In the genomic region with DNA sequence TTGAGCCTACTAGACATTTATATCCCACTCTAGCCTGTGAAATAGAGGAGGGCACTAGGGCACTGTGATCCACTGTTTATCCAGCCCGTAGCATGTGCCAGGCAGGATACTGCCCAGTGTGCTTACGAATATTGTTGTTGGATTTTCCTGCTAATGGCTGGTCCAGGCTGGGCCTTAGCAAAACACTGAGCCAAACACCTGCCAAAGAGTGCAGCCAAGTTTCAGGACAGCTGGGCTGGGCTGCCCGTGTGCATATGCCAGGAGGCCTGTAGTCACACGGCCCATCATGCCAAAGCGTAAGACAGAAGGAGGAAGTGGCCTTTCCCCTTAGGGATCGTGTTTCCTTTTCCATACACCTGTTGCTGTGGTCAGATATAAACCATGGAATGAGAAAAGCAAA, we compare ENCODE assay signal across 14 cellular contexts. TPM values are rescaled to one million over a fixed set of nuclear protein-coding genes. Genes with fewer than 3 reads are reported as not detected.
DNase-seq lines count a peak whose midpoint lies in the region; FAIRE-seq and TF ChIP-seq lines count a peak whose summit lies in the region.
"Had no signal": no experiment of that assay in that cellular context is flagged by ENCODE, and none has a peak within 500 bp of the region (broad histone marks: within the 10 kb centered on the region; RNA-seq: fewer than 3 reads in every experiment).

No MANE protein-coding gene starts in this region.

- H4K20me1 ChIP-seq in H1 (replicated peaks in 1 of 2; ENCODE audit: control insufficient read depth in 1 of 2, insufficient read depth in 2 of 2, low read length in 2 of 2) = peaks cover 0 to 7% of the 10 kb centered on the region in 2 experiments

- H2BK120ac ChIP-seq in H1 (replicated peaks; ENCODE audit: low read depth, low read length) (no peak overlapping the region), neuronal stem cell (ENCODE audit: low read depth, low read length) (no peak overlapping the region)

- no peak overlapping the region for H3K23ac ChIP-seq in H1 (ENCODE audit: insufficient read length)
- no peak overlapping the region for H3K23ac ChIP-seq in neuronal stem cell (ENCODE audit: low read depth, low read length, poor library complexity)

- no peak for FAIRE-seq in H1 (lab: Jason Lieb, UNC)
- FAIRE-seq: islet of Langerhans, K562 had no signal

- no peaks in the 10 kb centered on the region for H3K23me2 ChIP-seq in H1 (ENCODE audit: low read depth, low read length)

- TF ChIP-seq RAD21 in H1 (IDR thresholded peaks at IDR 0.05 in 1 of 2, conservative IDR thresholded peaks at IDR 0.05 in 1 of 2; ENCODE audit: low read depth in 2 of 2, low read length in 2 of 2) = no peak

- TF ChIP-seq POLR2A in H1 (IDR thresholded peaks at IDR 0.05; ENCODE audit: control extremely low read depth in 1 of 2, low read depth in 2 of 2, low read length in 2 of 2) = no peak

- peak overlapping the region; percentile 37 for H4K91ac ChIP-seq in H1 (replicated peaks; ENCODE audit: insufficient read length, low read length)
- H4K91ac ChIP-seq in neuronal stem cell (ENCODE audit: low read depth, low read length, poor library complexity) = no peak overlapping the region

- no peaks in the 10 kb centered on the region for H3K79me2 ChIP-seq in H1 (ENCODE audit: control insufficient read depth in 1 of 2, insufficient read depth in 2 of 2, low read length in 2 of 2)

- H3K9ac ChIP-seq in H1 (replicated peaks in 1 of 4; ENCODE audit: extremely low read depth in 1 of 4, low read depth in 3 of 4, low read length in 3 of 4) (no peak overlapping the region), muscle layer of colon (ENCODE audit: low read length) (no peak overlapping the region), neuronal stem cell (ENCODE audit: low read depth, low read length, poor library complexity) (no peak overlapping the region)

- H2BK15ac ChIP-seq in H1 (ENCODE audit: low read length) = no peak overlapping the region
- no peak overlapping the region for H2BK15ac ChIP-seq in neuronal stem cell (ENCODE audit: low read length)

- POLR2A ChIA-PET in H1 (lab: Charles Lee; ENCODE audit: partially characterized antibody) = no interaction called here

- H4K8ac ChIP-seq in H1 (ENCODE audit: extremely low read depth, insufficient read depth, low read length) (no peak overlapping the region), neuronal stem cell (ENCODE audit: low read depth, low read length) (no peak overlapping the region)

- H3K4me1 ChIP-seq in H1 (replicated peaks in 1 of 4; ENCODE audit: control insufficient read depth in 3 of 4, insufficient read depth in 4 of 4, low read length in 3 of 4) (peaks cover 0 to 3% (median 0%) of the 10 kb centered on the region in 4 experiments; a peak in 2 of 7 replicates), muscle layer of colon (ENCODE audit: insufficient read depth, low read length) (peaks cover 23% of the 10 kb centered on the region), neuronal stem cell (ENCODE audit: control insufficient read depth in 2 of 2, insufficient read depth in 1 of 2, low read depth in 1 of 2, low read length in 2 of 2) (peaks cover 0 to 4% of the 10 kb centered on the region in 2 donors)

- no peak overlapping the region for H4K5ac ChIP-seq in H1 (ENCODE audit: insufficient read length, low read depth, low read length)

- H3K79me1 ChIP-seq in H1 (ENCODE audit: low read depth, low read length) = no peaks in the 10 kb centered on the region
- H3K79me1 ChIP-seq in neuronal stem cell (ENCODE audit: low read depth, low read length) = no peaks in the 10 kb centered on the region

- H2BK12ac ChIP-seq in H1 (ENCODE audit: low read depth, low read length) = no peak overlapping the region
- H2BK12ac ChIP-seq in neuronal stem cell (ENCODE audit: low read length) = no peak overlapping the region

- H2AK5ac ChIP-seq in H1 (ENCODE audit: low read depth, low read length) (no peak overlapping the region), neuronal stem cell (ENCODE audit: low read depth, low read length) (no peak overlapping the region)

- H3K4ac ChIP-seq in H1 (replicated peaks; ENCODE audit: insufficient read length, low read depth, low read length) (no peak overlapping the region), neuronal stem cell (ENCODE audit: low read length) (no peak overlapping the region)

- H3K14ac ChIP-seq in H1 (ENCODE audit: insufficient read length) (no peak overlapping the region), neuronal stem cell (ENCODE audit: low read length) (no peak overlapping the region)

- no peak overlapping the region for H3K27ac ChIP-seq in H1 (ENCODE audit: low read depth, low read length)
- peak overlapping the region; percentile 63 for H3K27ac ChIP-seq in muscle layer of colon (ENCODE audit: low read depth, low read length)
- H3K27ac ChIP-seq in neuronal stem cell (replicated peaks; ENCODE audit: low read length) = no peak overlapping the region

- no peak for TF ChIP-seq EP300 in H1 (IDR thresholded peaks at IDR 0.05; ENCODE audit: borderline replicate concordance in 1 of 2, low read depth in 2 of 2, low read length in 2 of 2)

- no peak overlapping the region for H3K4me2 ChIP-seq in H1 (ENCODE audit: insufficient read depth in 1 of 2, low read depth in 2 of 2, low read length in 2 of 2)
- H3K4me2 ChIP-seq in neuronal stem cell (ENCODE audit: insufficient read depth, low read length, poor library complexity, severe bottlenecking) = no peak overlapping the region

- peaks cover 5 to 21% (median 16%) of the 10 kb centered on the region in 4 experiments for H3K27me3 ChIP-seq in H1 (replicated peaks in 1 of 4; ENCODE audit: control insufficient read depth in 3 of 4, extremely low read depth in 1 of 4, insufficient read depth in 3 of 4, low read length in 3 of 4)
- H3K27me3 ChIP-seq in muscle layer of colon (ENCODE audit: control insufficient read depth in 1 of 2, insufficient read depth in 2 of 2, low read length in 2 of 2) = no peaks in the 10 kb centered on the region
- no peaks in the 10 kb centered on the region for H3K27me3 ChIP-seq in neuronal stem cell (ENCODE audit: control insufficient read depth in 3 of 3, insufficient read depth in 3 of 3, low read depth in 1 of 3, low read length in 3 of 3)

- DNase-seq in COR-L47 (lab: John Stamatoyannopoulos, UW) = peak; percentile 84
- DNase-seq in NCI-H2107 (lab: John Stamatoyannopoulos, UW) = peak; percentile 80
- DNase-seq in H1 (ENCODE audit: low read depth in 1 of 2, low spot score in 2 of 2) = no peak
- DNase-seq in central memory CD4-positive, alpha-beta T cell = no peak
- no peak for DNase-seq in neuronal stem cell (ENCODE audit: low spot score)
- DNase-seq in NCI-H446 treated with DMSO at 0.1 percent for 48 hours (lab: John Stamatoyannopoulos, UW) = no peak
- no peak for DNase-seq in hepatic stellate cell (ENCODE audit: low spot score)
- DNase-seq: activated CD4-positive, alpha-beta T cell treated with anti-CD3 and anti-CD28 coated beads, Interleukin-2, amount 10 ng/mL, durations not matched to agents 24 days and 14 days; activated naive CD8-positive, alpha-beta T cell treated with anti-CD3 and anti-CD28 coated beads for 36 hours; endodermal cell; stimulated activated naive CD4-positive, alpha-beta T cell had no signal

- CTCF ChIA-PET in H1 (lab: Charles Lee; ENCODE audit: partially characterized antibody) = no interaction called here

- H2BK5ac ChIP-seq in H1 (ENCODE audit: low read depth, low read length) (no peak overlapping the region), neuronal stem cell (ENCODE audit: low read length) (no peak overlapping the region)

- no peak overlapping the region for H2BK20ac ChIP-seq in H1 (ENCODE audit: low read length)

- no peak overlapping the region for H3K56ac ChIP-seq in H1 (replicated peaks; ENCODE audit: insufficient read length, low read depth, low read length)

- H2AFZ ChIP-seq in H1 (ENCODE audit: low read length) = no peak overlapping the region
- no peak overlapping the region for H2AFZ ChIP-seq in neuronal stem cell (ENCODE audit: low read length)

- no peaks in the 10 kb centered on the region for H3K9me3 ChIP-seq in H1 (ENCODE audit: insufficient read depth in 2 of 2, low read depth in 1 of 2, low read length in 1 of 2)
- no peaks in the 10 kb centered on the region for H3K9me3 ChIP-seq in muscle layer of colon (ENCODE audit: low read length)
- peaks cover 0 to 8% of the 10 kb centered on the region in 2 donors for H3K9me3 ChIP-seq in neuronal stem cell (replicated peaks in 1 of 2; ENCODE audit: control insufficient read depth in 2 of 2, insufficient read depth in 1 of 2, low read depth in 1 of 2, low read length in 2 of 2)

- no peak for TF ChIP-seq CTCF in H1 (IDR thresholded peaks at IDR 0.05; ENCODE audit: control extremely low read depth in 1 of 3, insufficient read depth in 1 of 3, low read depth in 1 of 3, low read length in 3 of 3)

- 82% methylated on average over 6 of the region's 6 CpGs; no CpG with 5 or more reads in 1 of the 2 experiments for WGBS in H1 (ENCODE audit: extremely low coverage in 1 of 2, insufficient coverage in 1 of 2, insufficient read length in 1 of 2, insufficient replicate concordance in 2 of 2, low coverage in 1 of 2, low lambda C conversion rate in 2 of 2, missing lambda C conversion rate in 1 of 2), 2 experiments
- no CpG with 5 or more reads among the region's 6 CpGs for WGBS in neuronal stem cell (ENCODE audit: extremely low coverage in 2 of 2, insufficient read length in 2 of 2, insufficient replicate concordance in 1 of 2), 2 donors

- H3K36me3 ChIP-seq in H1 (ENCODE audit: control insufficient read depth in 2 of 4, insufficient read depth in 4 of 4, low read length in 3 of 4) (0 out of 8 replicates have a peak, but pooled peaks cover 0 to under 1% (median 0%) of the 10 kb centered on the region in 4 experiments), muscle layer of colon (ENCODE audit: insufficient read depth, low read length) (peaks cover 22% of the 10 kb centered on the region), neuronal stem cell (replicated peaks in 1 of 2; ENCODE audit: control insufficient read depth in 2 of 2, insufficient read depth in 2 of 2, low read length in 2 of 2) (peaks cover 1 to 95% of the 10 kb centered on the region in 2 donors)

- no peak overlapping the region for H3K18ac ChIP-seq in H1 (ENCODE audit: extremely low read depth, low read length)
- no peak overlapping the region for H3K18ac ChIP-seq in neuronal stem cell (ENCODE audit: low read length)

- no peak overlapping the region for H3K4me3 ChIP-seq in H1 (ENCODE audit: extremely low read depth in 1 of 4, insufficient read depth in 2 of 4, low read depth in 3 of 4, low read length in 4 of 4)
- no peak overlapping the region for H3K4me3 ChIP-seq in muscle layer of colon (ENCODE audit: low read depth in 1 of 2, low read length in 2 of 2)
- no peak overlapping the region for H3K4me3 ChIP-seq in neuronal stem cell (ENCODE audit: low read length in 2 of 2)
- H3K4me3 ChIP-seq: K562 had no signal

RNA-seq across cellular contexts. Expression of a gene that starts 54.5 kb away (rescaled TPM):
- 24.6 and 27.5 TPM in 2 replicates for total RNA-seq in H1 (2021; fragmentation: NEBNext Ultra II Directional; extraction: Animal tissue kit (Norgen Biotek cat#: 25700))
- polyA plus RNA-seq in H1 (2011; rRNA removed) = 5.8 and 10.9 TPM in 2 replicates
- 12.6 TPM for polyA plus RNA-seq in H1 (2011; cell fraction: cytosol; rRNA removed)
- 8.4 TPM for polyA plus RNA-seq in H1 (2011; cell fraction: nucleus; rRNA removed)
- 14.7 to 17.7 TPM (median 16.5 TPM) in 4 replicates for polyA plus RNA-seq in H1 (2012, experiment 1 of 2)
- 1.8 TPM for polyA plus RNA-seq in H1 (2012, experiment 2 of 2)
- polyA plus RNA-seq in H1 (2013, experiment 1 of 2) = 14.3 TPM
- polyA plus RNA-seq in H1 (2013, experiment 2 of 2) = 13.8 TPM
- polyA minus RNA-seq in H1 (2011; rRNA and poly(A)+ RNA removed) = 24.5 and 31.2 TPM in 2 replicates
- 18.8 TPM for polyA minus RNA-seq in H1 (2011; cell fraction: cytosol; rRNA and poly(A)+ RNA removed)
- 16.0 TPM for polyA minus RNA-seq in H1 (2011; cell fraction: nucleus; rRNA and poly(A)+ RNA removed)
- polyA plus RNA-seq in neuronal stem cell (2013, experiment 1 of 2) = 26.8 TPM
- 26.8 TPM for polyA plus RNA-seq in neuronal stem cell (2013, experiment 2 of 2)

Comparison
In these comparisons a context has a peak if more than half of its experiments do, and no peak if none do; other contexts are left out.
1. DNase-seq: peak in COR-L47 (single experiment) and NCI-H2107 (single experiment); none in H1 (0 of 2), central memory CD4-positive, alpha-beta T cell (single experiment), neuronal stem cell (single experiment), NCI-H446 treated with DMSO at 0.1 percent for 48 hours (single experiment) and hepatic stellate cell (single experiment).